Comparison of ENCODE assay signal across 1 cellular context in genomic region chr22:19970031-19970478, GRCh38.
TF ChIP-seq lines count a peak whose summit lies in the region.

No MANE protein-coding gene starts in this region.

TF ChIP-seq in GM12878, 131 proteins besides CTCF, POLR2A, EP300 and RAD21:
- TF ChIP-seq HDAC6 (IDR thresholded peaks at IDR 0.05; ENCODE audit: unreplicated experiment): no peak
- TF ChIP-seq BACH1 (IDR thresholded peaks at IDR 0.05; ENCODE audit: borderline replicate concordance): no peak
- TF ChIP-seq BHLHE40 (IDR thresholded peaks at IDR 0.05; ENCODE audit: borderline replicate concordance in 1 of 2, low read depth in 2 of 2, low read length in 1 of 2): peak in 1 of 2 experiments; percentile 15; a peak in 1 of 4 replicates
